Comparison of ENCODE assay signal across 12 cellular contexts in the genomic region with DNA sequence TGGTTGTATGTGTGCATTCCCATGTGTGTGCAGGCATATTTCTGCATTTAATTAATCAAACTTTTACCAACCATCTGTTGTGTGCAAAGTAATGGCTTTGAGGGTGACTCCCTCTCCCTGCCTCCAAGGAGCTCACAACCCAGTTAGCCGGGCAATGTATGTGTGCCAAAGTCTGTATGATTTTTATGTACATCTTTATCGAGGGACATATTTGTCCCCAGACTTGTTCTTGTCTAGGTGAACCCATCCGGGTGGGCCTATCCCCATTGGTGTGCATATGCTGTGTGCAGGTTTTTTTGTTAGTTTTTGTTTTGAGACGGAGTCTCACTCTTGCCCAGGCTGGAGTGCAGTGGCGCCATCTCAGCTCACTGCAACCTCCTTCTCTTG. TPM values are rescaled to one million over a fixed set of nuclear protein-coding genes. Genes with fewer than 3 reads are reported as not detected.
DNase-seq lines count a peak whose midpoint lies in the region; ATAC-seq, FAIRE-seq and TF ChIP-seq lines count a peak whose summit lies in the region.
"Had no signal": no experiment of that assay in that cellular context is flagged by ENCODE, and none has a peak within 500 bp of the region (broad histone marks: within the 10 kb centered on the region; RNA-seq: fewer than 3 reads in every experiment).

No MANE protein-coding gene starts in this region.

- H3K9ac ChIP-seq in HUES6 (ENCODE audit: low read length) (no peak overlapping the region), K562 (ENCODE audit: insufficient read depth in 1 of 2, low read depth in 2 of 2, low read length in 2 of 2) (peak overlapping the region in 1 of 2 experiments; percentile 81; a peak in 2 of 4 replicates), SK-N-SH (no peak overlapping the region)

- no peaks in the 10 kb centered on the region for H3K9me2 ChIP-seq in SK-N-SH

- no peaks in the 10 kb centered on the region for H3K9me1 ChIP-seq in K562 (ENCODE audit: control insufficient read depth, insufficient read depth, low read length)

- H3K36me3 Mint-ChIP-seq in CD4-positive, alpha-beta T cell (ENCODE audit: low read depth) = peaks cover 48% of the 10 kb centered on the region
- peaks cover 4 to 29% (median 9%) of the 10 kb centered on the region in 5 donors for H3K36me3 Mint-ChIP-seq in naive thymus-derived CD4-positive, alpha-beta T cell

- peak overlapping the region; percentile 98 for H3K4me3 Mint-ChIP-seq in CD4-positive, alpha-beta T cell
- peak overlapping the region; percentile 91 to 100 (median 96) for H3K4me3 Mint-ChIP-seq in naive thymus-derived CD4-positive, alpha-beta T cell

- no peaks in the 10 kb centered on the region for H3K27me3 Mint-ChIP-seq in CD4-positive, alpha-beta T cell
- H3K27me3 Mint-ChIP-seq in naive thymus-derived CD4-positive, alpha-beta T cell = no peaks in the 10 kb centered on the region

- no peaks in the 10 kb centered on the region for H3K9me3 Mint-ChIP-seq in CD4-positive, alpha-beta T cell
- peaks cover 0 to 4% (median 0%) of the 10 kb centered on the region in 11 donors for H3K9me3 Mint-ChIP-seq in naive thymus-derived CD4-positive, alpha-beta T cell

- H4K20me1 ChIP-seq in K562 (replicated peaks; ENCODE audit: control insufficient read depth, insufficient read depth, low read length) (no peaks in the 10 kb centered on the region), SK-N-SH (ENCODE audit: insufficient read depth) (no peaks in the 10 kb centered on the region)

- no peak for FAIRE-seq in K562 (lab: Jason Lieb, UNC)

- H3K36me3 ChIP-seq in HUES6 (ENCODE audit: control insufficient read depth, insufficient read depth, low read length) (peaks cover 4% of the 10 kb centered on the region; the same call in 1 of the 2 replicates), K562 (ENCODE audit: control insufficient read depth, insufficient read depth, low read length) (no peaks in the 10 kb centered on the region), SK-N-SH (replicated peaks in 1 of 2; ENCODE audit: control insufficient read depth in 1 of 2, insufficient read depth in 2 of 2, low read length in 1 of 2) (no peaks in the 10 kb centered on the region), A673 (ENCODE audit: insufficient read depth, low read length, poor library complexity, severe bottlenecking) (no peaks in the 10 kb centered on the region)
- H3K36me3 ChIP-seq in naive thymus-derived CD4-positive, alpha-beta T cell (ENCODE audit: control insufficient read depth in 2 of 3, insufficient read depth in 3 of 3, low read length in 3 of 3) = peaks cover 0 to 27% (median 3%) of the 10 kb centered on the region in 3 experiments

- peaks cover 68% of the 10 kb centered on the region for H3K4me1 Mint-ChIP-seq in CD4-positive, alpha-beta T cell (ENCODE audit: low read depth)
- peaks cover 22 to 71% (median 62%) of the 10 kb centered on the region in 7 donors for H3K4me1 Mint-ChIP-seq in naive thymus-derived CD4-positive, alpha-beta T cell

- no peaks in the 10 kb centered on the region; the same call in 2 of the 3 replicates for H3K79me2 ChIP-seq in K562 (ENCODE audit: control insufficient read depth, insufficient read depth, low read length)
- no peaks in the 10 kb centered on the region for H3K79me2 ChIP-seq in SK-N-SH (ENCODE audit: insufficient read depth)

- TF ChIP-seq RAD21 in K562 (CRISPR knock-in tag; conservative IDR thresholded peaks at IDR 0.05 in 1 of 2, IDR thresholded peaks at IDR 0.05 in 1 of 2) (no peak), SK-N-SH (IDR thresholded peaks at IDR 0.05; ENCODE audit: low read length) (no peak)

- WGBS in K562 (ENCODE audit: insufficient coverage, low coverage, missing lambda C conversion rate) = 67% methylated on average over 5 of the region's 5 CpGs
- WGBS in SK-N-SH (ENCODE audit: low lambda C conversion rate) = 90% methylated on average over 5 of the region's 5 CpGs

- no peaks in the 10 kb centered on the region for H3K9me3 ChIP-seq in CD4-positive, alpha-beta T cell (ENCODE audit: control insufficient read depth, low read length)
- H3K9me3 ChIP-seq in HUES6 (ENCODE audit: control insufficient read depth, insufficient read depth, low read depth, low read length) (no peaks in the 10 kb centered on the region), K562 (replicated peaks; ENCODE audit: control insufficient read depth, insufficient read depth, low read depth, low read length) (no peaks in the 10 kb centered on the region), SK-N-SH (no peaks in the 10 kb centered on the region), A673 (ENCODE audit: low read depth, low read length, poor library complexity, severe bottlenecking) (no peaks in the 10 kb centered on the region)
- H3K9me3 ChIP-seq in naive thymus-derived CD4-positive, alpha-beta T cell (ENCODE audit: control insufficient read depth in 2 of 3, low read length in 3 of 3) = no peaks in the 10 kb centered on the region

- peaks cover 48% of the 10 kb centered on the region for H3K4me1 ChIP-seq in HUES6 (ENCODE audit: control insufficient read depth, insufficient read depth, low read length)
- peaks cover 24 to 40% of the 10 kb centered on the region in 2 experiments for H3K4me1 ChIP-seq in K562 (replicated peaks in 1 of 2; ENCODE audit: control insufficient read depth in 2 of 2, insufficient read depth in 2 of 2, low read length in 2 of 2)
- H3K4me1 ChIP-seq in naive thymus-derived CD4-positive, alpha-beta T cell (ENCODE audit: control insufficient read depth in 2 of 2, insufficient read depth in 2 of 2, low read length in 2 of 2) = peaks cover 11 to 29% of the 10 kb centered on the region in 2 donors
- peaks cover under 1 to 8% of the 10 kb centered on the region in 2 experiments; a peak in 2 of 4 replicates for H3K4me1 ChIP-seq in SK-N-SH (ENCODE audit: control insufficient read depth in 1 of 2, insufficient read depth in 2 of 2, low read depth in 1 of 2, low read length in 1 of 2)
- peaks cover 12% of the 10 kb centered on the region for H3K4me1 ChIP-seq in A673 (ENCODE audit: insufficient read depth, low read length, poor library complexity, severe bottlenecking)

- 0 out of 2 replicates have a peak overlapping the region, but pooled peaks have one; percentile 51 for H3K4me3 ChIP-seq in HUES6 (ENCODE audit: low read depth, low read length)
- H3K4me3 ChIP-seq in K562 = no peak overlapping the region
- H3K4me3 ChIP-seq in naive thymus-derived CD4-positive, alpha-beta T cell (ENCODE audit: low read length) = peak overlapping the region; percentile 85
- H3K4me3 ChIP-seq in SK-N-SH (ENCODE audit: low read depth in 2 of 2, low read length in 1 of 2) = no peak overlapping the region
- H3K4me3 ChIP-seq in A673 (ENCODE audit: low read depth, low read length, poor library complexity, severe bottlenecking) = no peak overlapping the region

- DNase-seq in CD4-positive, alpha-beta T cell = no peak
- DNase-seq in K562 (ENCODE audit: extremely low read depth in 1 of 4, low spot score in 3 of 4) (no peak), SK-N-SH (no peak), KBM-7 (no peak), NOMO-1 treated with DMSO at 0.1 percent for 48 hours (lab: John Stamatoyannopoulos, UW; ENCODE audit: unreplicated experiment) (no peak), A673 (ENCODE audit: low spot score) (no peak)
- no peak for DNase-seq in naive thymus-derived CD4-positive, alpha-beta T cell

- no peak for ATAC-seq in CD4-positive, alpha-beta T cell (ENCODE audit: poor library complexity)
- no peak for ATAC-seq in K562
- ATAC-seq in naive thymus-derived CD4-positive, alpha-beta T cell = no peak

- H3K4me2 ChIP-seq in K562 (ENCODE audit: insufficient read depth, low read length) (peak overlapping the region; percentile 72), SK-N-SH (no peak overlapping the region)

- CTCF ChIA-PET in CD4-positive, alpha-beta T cell (lab: Charles Lee) = interaction anchor here (1.2 to 3.7 kb wide), 3 partner anchors 11 to 22 kb away, joined by 3 to 30 read pairs (median 8); no protein-coding TSS in a partner anchor
- CTCF ChIA-PET in K562 (lab: Yijun Ruan, JAX; ENCODE audit: low intra/inter-chr PET ratio) (no interaction called here), SK-N-SH (lab: Yijun Ruan, JAX) (interaction anchor here (1.1 to 4.7 kb wide), 5 partner anchors 10 to 43 kb away, joined by 4 to 40 read pairs (median 5); partner anchors contain the start of gene MAP3K6), A673 (lab: Charles Lee) (interaction anchor here (1.7 kb wide), 1 partner anchor 11 kb away, joined by 3 read pairs; no protein-coding TSS in a partner anchor)
- CTCF ChIA-PET in naive thymus-derived CD4-positive, alpha-beta T cell (lab: Charles Lee) = interaction anchor here (0.7 to 1.3 kb wide), 5 partner anchors 12 to 263 kb away, joined by 3 to 10 read pairs (median 3); no protein-coding TSS in a partner anchor

- POLR2A ChIA-PET in CD4-positive, alpha-beta T cell (lab: Charles Lee) = interaction anchor here (0.6 to 6.3 kb wide), 7 partner anchors 11 to 824 kb away, joined by 3 to 56 read pairs (median 4); partner anchors contain the start of genes TMEM222 and WASF2
- POLR2A ChIA-PET in K562 (lab: Yijun Ruan, JAX) = interaction anchor here (0.7 to 1.3 kb wide), 4 partner anchors 8 to 21 kb away, joined by 3 to 4 read pairs (median 4); partner anchors contain the start of gene TMEM222
- POLR2A ChIA-PET in naive thymus-derived CD4-positive, alpha-beta T cell (lab: Charles Lee) = interaction anchor here (0.6 to 7.2 kb wide), 6 partner anchors 11 to 1340 kb away, joined by 3 to 111 read pairs (median 10); partner anchors contain the start of gene TMEM222
- POLR2A ChIA-PET in SK-N-SH (lab: Yijun Ruan, JAX) = interaction anchor here (0.6 kb wide), 1 partner anchor 22 kb away, joined by 3 read pairs; no protein-coding TSS in a partner anchor
- POLR2A ChIA-PET in A673 (lab: Charles Lee; ENCODE audit: low non-redundant PET) = no interaction called here

- TF ChIP-seq EP300 in K562 (IDR thresholded peaks at IDR 0.05; ENCODE audit: low read length) (no peak), SK-N-SH (IDR thresholded peaks at IDR 0.05; ENCODE audit: borderline replicate concordance in 1 of 2, low read depth in 1 of 2, low read length in 1 of 2) (no peak)

- no peaks in the 10 kb centered on the region for H3F3A ChIP-seq in SK-N-SH (replicated peaks; ENCODE audit: insufficient read depth)

- H2AFZ ChIP-seq in K562 (ENCODE audit: low read depth, low read length) (peak overlapping the region; percentile 71; the same call in 1 of the 2 replicates), SK-N-SH (ENCODE audit: low read depth) (no peak overlapping the region)

- in situ Hi-C loops in K562 (cut with MboI) = no loop called here
- in situ Hi-C loops in KBM-7 (cut with MboI; ENCODE audit: low pct_unique_long_range_greater_than_20kb, low sequenced_read_pairs) = no loop called here

- no peak for TF ChIP-seq POLR2A in K562 (conservative IDR thresholded peaks at IDR 0.05)

- peak overlapping the region; percentile 94 for H3K27ac Mint-ChIP-seq in CD4-positive, alpha-beta T cell
- peak overlapping the region; percentile 86 to 98 (median 94) for H3K27ac Mint-ChIP-seq in naive thymus-derived CD4-positive, alpha-beta T cell

- intact Hi-C loops in CD4-positive, alpha-beta T cell (cut with DNase I, micrococcal nuclease) = loop anchor here (2.0 to 10.0 kb wide), 4 partner anchors 13 to 1211 kb away; partner anchors contain the start of genes TMEM222 (in 2 of the 2) and TRNAU1AP (in 1 of the 2)
- intact Hi-C loops in K562 (cut with micrococcal nuclease) (no loop called here), A673 (cut with micrococcal nuclease; ENCODE audit: unreplicated experiment) (no loop called here)
- intact Hi-C loops in naive thymus-derived CD4-positive, alpha-beta T cell (cut with micrococcal nuclease) = loop anchor here (1.0 to 5.0 kb wide), 7 partner anchors 11 to 1209 kb away; partner anchors contain the start of genes MAP3K6 (in 1 of the 2), TMEM222 (in 1 of the 2) and TRNAU1AP (in 1 of the 2)

- H3K27ac ChIP-seq in CD4-positive, alpha-beta T cell (ENCODE audit: low read depth, low read length) = peak overlapping the region; percentile 84
- H3K27ac ChIP-seq in HUES6 (ENCODE audit: low read depth, low read length) (no peak overlapping the region), K562 (ENCODE audit: extremely low read depth, low read depth, low read length) (peak overlapping the region; percentile 38; the same call in 1 of the 3 replicates), SK-N-SH (ENCODE audit: low read depth in 2 of 2, low read length in 1 of 2) (no peak overlapping the region), A673 (ENCODE audit: low read depth, low read length, poor library complexity, severe bottlenecking) (no peak overlapping the region)
- peak overlapping the region; percentile 87 for H3K27ac ChIP-seq in naive thymus-derived CD4-positive, alpha-beta T cell (ENCODE audit: low read depth, low read length)

- no peak for TF ChIP-seq CTCF in CD4-positive, alpha-beta T cell (IDR thresholded peaks at IDR 0.05)
- TF ChIP-seq CTCF in K562 (IDR thresholded peaks at IDR 0.05 in 2 of 3, conservative IDR thresholded peaks at IDR 0.05 in 1 of 3; ENCODE audit: insufficient read depth in 2 of 3, low read depth in 1 of 3, low read length in 3 of 3) = no peak
- no peak for TF ChIP-seq CTCF in SK-N-SH (IDR thresholded peaks at IDR 0.05)
- TF ChIP-seq CTCF in A673 (conservative IDR thresholded peaks at IDR 0.05; ENCODE audit: low read depth, low read length) = no peak

- no TSS peak for BruUV-seq in K562 (replicated peaks; lab: Mats Ljungman, UMichigan)
- BruUV-seq in A673 (replicated peaks; lab: Mats Ljungman, UMichigan) = no TSS peak

- no peaks in the 10 kb centered on the region for H3K27me3 ChIP-seq in CD4-positive, alpha-beta T cell (ENCODE audit: control insufficient read depth, insufficient read depth, low read length)
- H3K27me3 ChIP-seq in HUES6 (ENCODE audit: control insufficient read depth, insufficient read depth, low read length) (no peaks in the 10 kb centered on the region), K562 (ENCODE audit: control insufficient read depth in 2 of 2, insufficient read depth in 2 of 2, low read length in 2 of 2) (no peaks in the 10 kb centered on the region), SK-N-SH (ENCODE audit: insufficient read depth) (no peaks in the 10 kb centered on the region), A673 (replicated peaks; ENCODE audit: insufficient read depth, low read depth, low read length, poor library complexity) (no peaks in the 10 kb centered on the region)
- H3K27me3 ChIP-seq in naive thymus-derived CD4-positive, alpha-beta T cell (ENCODE audit: control insufficient read depth in 2 of 2, insufficient read depth in 2 of 2, low read length in 2 of 2) = no peaks in the 10 kb centered on the region

RNA-seq across cellular contexts. Expression of gene SYTL1, which starts 1.8 kb away (rescaled TPM):
- 100 to 1,000 TPM; 135 to 140 TPM for total RNA-seq in CD4-positive, alpha-beta T cell
- total RNA-seq in K562 (2011; cell fraction: chromatin; rRNA removed; ENCODE audit: low replicate concordance) = 18.4 and 69.1 TPM in 2 replicates
- 29.5 and 45.5 TPM in 2 replicates for total RNA-seq in K562 (2011; cell fraction: nucleolus; rRNA removed)
- total RNA-seq in K562 (2011; cell fraction: nucleoplasm; rRNA removed) = 21.0 and 26.5 TPM in 2 replicates
- total RNA-seq in K562 (2014; rRNA removed) (3.9 and 4.7 TPM in 2 replicates), K562 (2014; rRNA removed; fragmentation: Illumina TruSeq; extraction: Trizol) (0.55 and 0.57 TPM in 2 replicates), K562 (2015; rRNA removed; fragmentation: Illumina TruSeq; extraction: Trizol) (1.7 and 2.2 TPM in 2 replicates), K562 (2021) (6.0 and 9.3 TPM in 2 replicates), A673 (2021) (2.1 and 3.6 TPM in 2 replicates)
- polyA plus RNA-seq in K562 (2011; rRNA removed) (3.8 and 12.3 TPM in 2 replicates), K562 (2014; fragmentation: Illumina TruSeq; extraction: Trizol) (0.91 and 1.9 TPM in 2 replicates), K562 (2014; fragmentation: Nextera tagmentation; extraction: Ambion mirVana) (under 1 TPM; 0.04 to 0.27 TPM), K562 (2014; rRNA removed) (5.9 and 8.6 TPM in 2 replicates), SK-N-SH (2012; rRNA removed) (2.0 and 3.0 TPM in 2 replicates)
- polyA plus RNA-seq in K562 (2011; cell fraction: cytosol; rRNA removed) = 8.4 and 14.7 TPM in 2 replicates
- polyA plus RNA-seq in K562 (2011; cell fraction: nucleus; rRNA removed) = 114 and 120 TPM in 2 replicates
- 7.0 and 32.0 TPM in 2 replicates for polyA plus RNA-seq in K562 (2012)
- 3.0 and 6.4 TPM in 2 replicates for polyA minus RNA-seq in K562 (2011; rRNA and poly(A)+ RNA removed)
- 4.6 and 14.3 TPM in 2 replicates for polyA minus RNA-seq in K562 (2011; cell fraction: cytosol; rRNA and poly(A)+ RNA removed)
- polyA minus RNA-seq in K562 (2011; cell fraction: nucleus; rRNA and poly(A)+ RNA removed) = 14.7 and 18.1 TPM in 2 replicates
- total RNA-seq in naive thymus-derived CD4-positive, alpha-beta T cell = 100 to 1,000 TPM; 107 to 172 (median 136) TPM
- polyA plus RNA-seq in naive thymus-derived CD4-positive, alpha-beta T cell = 100 to 1,000 TPM in 1 of 2 donors, 10 to 100 TPM in 1; 93.0 to 105 TPM
- 0.21 and 0.52 TPM in 2 replicates for polyA plus RNA-seq in SK-N-SH (2012; cell fraction: cytosol; rRNA removed)
- polyA plus RNA-seq in SK-N-SH (2012; cell fraction: nucleus; rRNA removed) = 12.6 and 15.6 TPM in 2 replicates

RNA-seq across cellular contexts. Expression of gene TMEM222, which starts 21.7 kb away (rescaled TPM):
- total RNA-seq in CD4-positive, alpha-beta T cell = 10 to 100 TPM; 21.8 to 22.5 TPM
- 41.9 and 115 TPM in 2 replicates for total RNA-seq in K562 (2011; cell fraction: chromatin; rRNA removed; ENCODE audit: low replicate concordance)
- 97.1 and 98.7 TPM in 2 replicates for total RNA-seq in K562 (2011; cell fraction: nucleolus; rRNA removed)
- 77.9 and 90.1 TPM in 2 replicates for total RNA-seq in K562 (2011; cell fraction: nucleoplasm; rRNA removed)
- total RNA-seq in K562 (2014; rRNA removed) = 36.0 and 43.6 TPM in 2 replicates
- 10.6 and 15.9 TPM in 2 replicates for total RNA-seq in K562 (2014; rRNA removed; fragmentation: Illumina TruSeq; extraction: Trizol)
- 32.4 and 32.8 TPM in 2 replicates for total RNA-seq in K562 (2015; rRNA removed; fragmentation: Illumina TruSeq; extraction: Trizol)
- total RNA-seq in K562 (2021) = 42.5 and 46.9 TPM in 2 replicates
- polyA plus RNA-seq in K562 (2011; rRNA removed) = 32.2 and 51.8 TPM in 2 replicates
- 53.0 and 80.5 TPM in 2 replicates for polyA plus RNA-seq in K562 (2011; cell fraction: cytosol; rRNA removed)
- polyA plus RNA-seq in K562 (2011; cell fraction: nucleus; rRNA removed) = 111 and 157 TPM in 2 replicates
- 43.9 and 66.2 TPM in 2 replicates for polyA plus RNA-seq in K562 (2012)
- polyA plus RNA-seq in K562 (2014; fragmentation: Illumina TruSeq; extraction: Trizol) = 48.0 and 57.0 TPM in 2 replicates
- polyA plus RNA-seq in K562 (2014; fragmentation: Nextera tagmentation; extraction: Ambion mirVana) = 10 to 100 TPM in 1 of 2 experiments, 1 to 10 TPM in 1; 6.9 to 14.4 TPM
- 42.4 and 43.5 TPM in 2 replicates for polyA plus RNA-seq in K562 (2014; rRNA removed)
- 21.8 and 30.9 TPM in 2 replicates for polyA minus RNA-seq in K562 (2011; rRNA and poly(A)+ RNA removed)
- 26.1 and 32.0 TPM in 2 replicates for polyA minus RNA-seq in K562 (2011; cell fraction: cytosol; rRNA and poly(A)+ RNA removed)
- polyA minus RNA-seq in K562 (2011; cell fraction: nucleus; rRNA and poly(A)+ RNA removed) = 24.6 and 35.5 TPM in 2 replicates
- 10 to 100 TPM; 23.7 to 44.0 (median 41.9) TPM for total RNA-seq in naive thymus-derived CD4-positive, alpha-beta T cell
- polyA plus RNA-seq in naive thymus-derived CD4-positive, alpha-beta T cell = 10 to 100 TPM; 58.5 to 66.1 TPM
- 51.7 and 52.0 TPM in 2 replicates for polyA plus RNA-seq in SK-N-SH (2012; rRNA removed)
- polyA plus RNA-seq in SK-N-SH (2012; cell fraction: cytosol; rRNA removed) = 23.5 and 37.2 TPM in 2 replicates
- polyA plus RNA-seq in SK-N-SH (2012; cell fraction: nucleus; rRNA removed) = 62.9 and 63.5 TPM in 2 replicates
- total RNA-seq in A673 (2021) = 48.5 and 55.5 TPM in 2 replicates

RNA-seq across cellular contexts. Expression of gene MAP3K6, which starts 23.1 kb away (rescaled TPM):
- 1 to 10 TPM; 8.5 to 8.8 TPM for total RNA-seq in CD4-positive, alpha-beta T cell
- 22.7 and 88.4 TPM in 2 replicates for total RNA-seq in K562 (2011; cell fraction: chromatin; rRNA removed; ENCODE audit: low replicate concordance)
- 52.5 and 55.4 TPM in 2 replicates for total RNA-seq in K562 (2011; cell fraction: nucleolus; rRNA removed)
- total RNA-seq in K562 (2011; cell fraction: nucleoplasm; rRNA removed) = 27.7 and 28.5 TPM in 2 replicates
- total RNA-seq in K562 (2014; rRNA removed) = 10.1 and 14.7 TPM in 2 replicates
- 5.0 and 6.2 TPM in 2 replicates for total RNA-seq in K562 (2014; rRNA removed; fragmentation: Illumina TruSeq; extraction: Trizol)
- 7.6 and 9.5 TPM in 2 replicates for total RNA-seq in K562 (2015; rRNA removed; fragmentation: Illumina TruSeq; extraction: Trizol)
- 18.1 and 21.9 TPM in 2 replicates for total RNA-seq in K562 (2021)
- polyA plus RNA-seq in K562 (2011; rRNA removed) = 4.7 and 13.2 TPM in 2 replicates
- polyA plus RNA-seq in K562 (2011; cell fraction: cytosol; rRNA removed) = 5.5 and 6.6 TPM in 2 replicates
- 101 and 102 TPM in 2 replicates for polyA plus RNA-seq in K562 (2011; cell fraction: nucleus; rRNA removed)
- 17.8 and 18.2 TPM in 2 replicates for polyA plus RNA-seq in K562 (2012)
- 7.0 and 9.0 TPM in 2 replicates for polyA plus RNA-seq in K562 (2014; fragmentation: Illumina TruSeq; extraction: Trizol)
- polyA plus RNA-seq in K562 (2014; fragmentation: Nextera tagmentation; extraction: Ambion mirVana) = 1 to 10 TPM in 1 of 2 experiments, under 1 TPM in 1; 0.99 to 1.5 TPM
- 8.2 and 12.9 TPM in 2 replicates for polyA plus RNA-seq in K562 (2014; rRNA removed)
- polyA minus RNA-seq in K562 (2011; rRNA and poly(A)+ RNA removed) = 3.1 and 4.9 TPM in 2 replicates
- 4.8 and 5.1 TPM in 2 replicates for polyA minus RNA-seq in K562 (2011; cell fraction: cytosol; rRNA and poly(A)+ RNA removed)
- 15.2 and 17.2 TPM in 2 replicates for polyA minus RNA-seq in K562 (2011; cell fraction: nucleus; rRNA and poly(A)+ RNA removed)
- total RNA-seq in naive thymus-derived CD4-positive, alpha-beta T cell = 10 to 100 TPM; 13.0 to 17.0 (median 15.2) TPM
- polyA plus RNA-seq in naive thymus-derived CD4-positive, alpha-beta T cell = 1 to 10 TPM; 5.9 to 6.6 TPM
- polyA plus RNA-seq in SK-N-SH (2012; rRNA removed) = 14.5 and 17.3 TPM in 2 replicates
- 3.9 and 6.9 TPM in 2 replicates for polyA plus RNA-seq in SK-N-SH (2012; cell fraction: cytosol; rRNA removed)
- 95.2 and 113 TPM in 2 replicates for polyA plus RNA-seq in SK-N-SH (2012; cell fraction: nucleus; rRNA removed)
- total RNA-seq in A673 (2021) = 2.4 and 2.9 TPM in 2 replicates

RNA-seq across cellular contexts. Expression of gene FCN3, which starts 31.0 kb away (rescaled TPM):
- not detected for total RNA-seq in CD4-positive, alpha-beta T cell
- not detected in 2 replicates for total RNA-seq in K562 (2011; cell fraction: chromatin; rRNA removed; ENCODE audit: low replicate concordance)
- not detected in 2 replicates for total RNA-seq in K562 (2011; cell fraction: nucleolus; rRNA removed)
- total RNA-seq in K562 (2011; cell fraction: nucleoplasm; rRNA removed) = not detected in 2 replicates
- total RNA-seq in K562 (2014; rRNA removed) (not detected in 2 replicates), K562 (2014; rRNA removed; fragmentation: Illumina TruSeq; extraction: Trizol) (not detected in 2 replicates), K562 (2015; rRNA removed; fragmentation: Illumina TruSeq; extraction: Trizol) (not detected in 2 replicates), K562 (2021) (0.31 and 0.49 TPM in 2 replicates), A673 (2021) (not detected in 2 replicates)
- polyA plus RNA-seq in K562 (2011; rRNA removed) (0.15 TPM in 1 of 2 replicates, not detected in the other), K562 (2014; fragmentation: Illumina TruSeq; extraction: Trizol) (not detected in 2 replicates), K562 (2014; fragmentation: Nextera tagmentation; extraction: Ambion mirVana) (not detected), K562 (2014; rRNA removed) (not detected in 2 replicates), SK-N-SH (2012; rRNA removed) (not detected in 2 replicates)
- 0.06 TPM in 1 of 2 replicates, not detected in the other for polyA plus RNA-seq in K562 (2011; cell fraction: cytosol; rRNA removed)
- polyA plus RNA-seq in K562 (2011; cell fraction: nucleus; rRNA removed) = 0.35 TPM in 1 of 2 replicates, not detected in the other
- 0.21 TPM in 1 of 2 replicates, not detected in the other for polyA plus RNA-seq in K562 (2012)
- not detected in 2 replicates for polyA minus RNA-seq in K562 (2011; rRNA and poly(A)+ RNA removed)
- not detected in 2 replicates for polyA minus RNA-seq in K562 (2011; cell fraction: cytosol; rRNA and poly(A)+ RNA removed)
- not detected in 2 replicates for polyA minus RNA-seq in K562 (2011; cell fraction: nucleus; rRNA and poly(A)+ RNA removed)
- total RNA-seq in naive thymus-derived CD4-positive, alpha-beta T cell = not detected
- not detected for polyA plus RNA-seq in naive thymus-derived CD4-positive, alpha-beta T cell
- polyA plus RNA-seq in SK-N-SH (2012; cell fraction: cytosol; rRNA removed) = not detected in 2 replicates
- not detected in 2 replicates for polyA plus RNA-seq in SK-N-SH (2012; cell fraction: nucleus; rRNA removed)
- total RNA-seq: Daoy, dermis microvascular lymphatic vessel endothelial cell, M059J, renal cortical epithelial cell had no signal

RNA-seq across cellular contexts. Expression of gene CD164L2, which starts 39.5 kb away (rescaled TPM):
- total RNA-seq in CD4-positive, alpha-beta T cell = not detected
- 2.6 and 7.4 TPM in 2 replicates for total RNA-seq in K562 (2011; cell fraction: chromatin; rRNA removed; ENCODE audit: low replicate concordance)
- 5.0 and 5.4 TPM in 2 replicates for total RNA-seq in K562 (2011; cell fraction: nucleolus; rRNA removed)
- 5.1 and 5.8 TPM in 2 replicates for total RNA-seq in K562 (2011; cell fraction: nucleoplasm; rRNA removed)
- total RNA-seq in K562 (2014; rRNA removed) (0.29 and 0.45 TPM in 2 replicates), K562 (2014; rRNA removed; fragmentation: Illumina TruSeq; extraction: Trizol) (0.18 TPM in 1 of 2 replicates, not detected in the other), K562 (2015; rRNA removed; fragmentation: Illumina TruSeq; extraction: Trizol) (0.14 and 0.19 TPM in 2 replicates), K562 (2021) (0.49 and 0.72 TPM in 2 replicates), A673 (2021) (not detected in 2 replicates)
- polyA plus RNA-seq in K562 (2011; rRNA removed) (0.92 and 2.8 TPM in 2 replicates), K562 (2014; fragmentation: Illumina TruSeq; extraction: Trizol) (0.31 and 0.65 TPM in 2 replicates), K562 (2014; fragmentation: Nextera tagmentation; extraction: Ambion mirVana) (under 1 TPM in 1 of 2 experiments, not detected in 1; 0.08 TPM), K562 (2014; rRNA removed) (0.63 and 0.91 TPM in 2 replicates), SK-N-SH (2012; rRNA removed) (0.05 TPM in 2 replicates)
- 0.92 and 1.2 TPM in 2 replicates for polyA plus RNA-seq in K562 (2011; cell fraction: cytosol; rRNA removed)
- 15.3 and 19.6 TPM in 2 replicates for polyA plus RNA-seq in K562 (2011; cell fraction: nucleus; rRNA removed)
- polyA plus RNA-seq in K562 (2012) = 1.2 and 1.7 TPM in 2 replicates
- 0.28 and 0.57 TPM in 2 replicates for polyA minus RNA-seq in K562 (2011; rRNA and poly(A)+ RNA removed)
- polyA minus RNA-seq in K562 (2011; cell fraction: cytosol; rRNA and poly(A)+ RNA removed) = not detected in 2 replicates
- polyA minus RNA-seq in K562 (2011; cell fraction: nucleus; rRNA and poly(A)+ RNA removed) = 1.1 and 2.4 TPM in 2 replicates
- under 1 TPM in 1 of 5 experiments, not detected in 4; 0.24 TPM for total RNA-seq in naive thymus-derived CD4-positive, alpha-beta T cell
- not detected for polyA plus RNA-seq in naive thymus-derived CD4-positive, alpha-beta T cell
- 0.03 and 0.05 TPM in 2 replicates for polyA plus RNA-seq in SK-N-SH (2012; cell fraction: cytosol; rRNA removed)
- polyA plus RNA-seq in SK-N-SH (2012; cell fraction: nucleus; rRNA removed) = 0.48 and 0.55 TPM in 2 replicates
- total RNA-seq: Daoy, dermis microvascular lymphatic vessel endothelial cell, M059J, renal cortical epithelial cell had no signal

Comparison
In these comparisons a context has a peak if more than half of its experiments do, and no peak if none do; other contexts are left out.
1. H3K27ac ChIP-seq: peak in CD4-positive, alpha-beta T cell (single experiment), K562 (single experiment) and naive thymus-derived CD4-positive, alpha-beta T cell (single experiment); none in HUES6 (single experiment), SK-N-SH (0 of 2) and A673 (single experiment).
2. H3K4me3 ChIP-seq: peak in HUES6 (single experiment) and naive thymus-derived CD4-positive, alpha-beta T cell (single experiment); none in K562 (single experiment), SK-N-SH (0 of 2) and A673 (single experiment).
3. intact Hi-C loops: an anchor here in CD4-positive, alpha-beta T cell (2.0 to 10.0 kb wide) and naive thymus-derived CD4-positive, alpha-beta T cell (1.0 to 5.0 kb wide); none called in K562 and A673.